ENCODE assay signal across 8 cellular contexts in genomic region chr7:11831727-11832495, GRCh38. TPM values are rescaled to one million over a fixed set of nuclear protein-coding genes. Genes with fewer than 3 reads are reported as not detected.
DNase-seq lines count a peak whose midpoint lies in the region; ATAC-seq and TF ChIP-seq lines count a peak whose summit lies in the region.

Gene THSD7A (minus strand): TSS chr7:11832198. CDS start chr7:11831946, 252 bp downstream.

- peak within 1 kb of the TSS in 1 of 10 donors; percentile 7 for H3K27ac Mint-ChIP-seq in naive thymus-derived CD8-positive, alpha-beta T cell
- H3K27ac Mint-ChIP-seq in activated T-helper 1 cell treated with anti-CD3 and anti-CD28 coated beads, Interleukin-12 subunit alpha, Interleukin-12 subunit beta, Interleukin-2, Interleukin-4 antibody, amounts not matched to agents 30 ng/mL and 10 ng/mL and 1 ng/mL, durations not matched to agents 14 hours and 24 hours and 36 hours = no peak within 1 kb of the TSS

- no peak for TF ChIP-seq POLR2A in NB4 (IDR thresholded peaks at IDR 0.05; ENCODE audit: extremely low read depth, insufficient read length)

- H3K36me3 Mint-ChIP-seq in naive thymus-derived CD8-positive, alpha-beta T cell = no peaks in the 10 kb centered on the region
- H3K36me3 Mint-ChIP-seq in activated T-helper 1 cell treated with anti-CD3 and anti-CD28 coated beads, Interleukin-12 subunit alpha, Interleukin-12 subunit beta, Interleukin-2, Interleukin-4 antibody, amounts not matched to agents 30 ng/mL and 10 ng/mL and 1 ng/mL, durations not matched to agents 14 hours and 24 hours and 36 hours (ENCODE audit: low read depth) = no peaks in the 10 kb centered on the region

- peak within 1 kb of the TSS; percentile 19 for H3K27ac ChIP-seq in WERI-Rb-1

- H3K4me3 Mint-ChIP-seq in naive thymus-derived CD8-positive, alpha-beta T cell = peak within 1 kb of the TSS in 7 of 10 donors; percentile 11 to 55 (median 31)
- no peak within 1 kb of the TSS for H3K4me3 Mint-ChIP-seq in activated T-helper 1 cell treated with anti-CD3 and anti-CD28 coated beads, Interleukin-12 subunit alpha, Interleukin-12 subunit beta, Interleukin-2, Interleukin-4 antibody, amounts not matched to agents 30 ng/mL and 10 ng/mL and 1 ng/mL, durations not matched to agents 14 hours and 24 hours and 36 hours

- peaks cover 0 to 16% (median 12%) of the 10 kb centered on the region in 4 donors for H3K4me1 Mint-ChIP-seq in naive thymus-derived CD8-positive, alpha-beta T cell
- H3K4me1 Mint-ChIP-seq in activated T-helper 1 cell treated with anti-CD3 and anti-CD28 coated beads, Interleukin-12 subunit alpha, Interleukin-12 subunit beta, Interleukin-2, Interleukin-4 antibody, amounts not matched to agents 30 ng/mL and 10 ng/mL and 1 ng/mL, durations not matched to agents 14 hours and 24 hours and 36 hours (ENCODE audit: low read depth) = peaks cover 8% of the 10 kb centered on the region

- no peaks in the 10 kb centered on the region for H3K36me3 ChIP-seq in WERI-Rb-1

- DNase-seq in Caki2 (ENCODE audit: low read depth) = peak; percentile 70
- DNase-seq in NB4 (ENCODE audit: low read depth) = peak; percentile 70
- DNase-seq in WERI-Rb-1 = peak; percentile 65
- DNase-seq in fibroblast of villous mesenchyme (ENCODE audit: low read depth) = peak; percentile 36
- peak in 4 of 10 donors; percentile 3 to 35 (median 12) for DNase-seq in naive thymus-derived CD8-positive, alpha-beta T cell
- DNase-seq in GM19240 (ENCODE audit: insufficient read length, low spot score) = no peak
- no peak for DNase-seq in activated T-helper 1 cell treated with anti-CD3 and anti-CD28 coated beads, Interleukin-12 subunit alpha, Interleukin-12 subunit beta, Interleukin-2, Interleukin-4 antibody, amounts not matched to agents 30 ng/mL and 10 ng/mL and 1 ng/mL, durations not matched to agents 14 hours and 24 hours and 36 hours (ENCODE audit: low spot score)

- H3K27me3 Mint-ChIP-seq in naive thymus-derived CD8-positive, alpha-beta T cell = peaks cover 27 to 51% (median 36%) of the 10 kb centered on the region in 5 donors
- H3K27me3 Mint-ChIP-seq in activated T-helper 1 cell treated with anti-CD3 and anti-CD28 coated beads, Interleukin-12 subunit alpha, Interleukin-12 subunit beta, Interleukin-2, Interleukin-4 antibody, amounts not matched to agents 30 ng/mL and 10 ng/mL and 1 ng/mL, durations not matched to agents 14 hours and 24 hours and 36 hours (ENCODE audit: insufficient read depth) = peaks cover 27% of the 10 kb centered on the region

- H3K9me3 ChIP-seq in WERI-Rb-1 (ENCODE audit: severe bottlenecking) = no peaks in the 10 kb centered on the region

- H3K9me3 Mint-ChIP-seq in naive thymus-derived CD8-positive, alpha-beta T cell = peaks cover 0 to 4% (median 0%) of the 10 kb centered on the region in 9 donors
- no peaks in the 10 kb centered on the region for H3K9me3 Mint-ChIP-seq in activated T-helper 1 cell treated with anti-CD3 and anti-CD28 coated beads, Interleukin-12 subunit alpha, Interleukin-12 subunit beta, Interleukin-2, Interleukin-4 antibody, amounts not matched to agents 30 ng/mL and 10 ng/mL and 1 ng/mL, durations not matched to agents 14 hours and 24 hours and 36 hours

- POLR2A ChIA-PET in naive thymus-derived CD8-positive, alpha-beta T cell (lab: Charles Lee) = no interaction called here

- no peaks in the 10 kb centered on the region for H3K27me3 ChIP-seq in WERI-Rb-1 (ENCODE audit: insufficient read depth, low read depth, severe bottlenecking)

- TF ChIP-seq CTCF in NB4 (IDR thresholded peaks at IDR 0.05; ENCODE audit: low read depth, low read length) = no peak
- no peak for TF ChIP-seq CTCF in WERI-Rb-1 (IDR thresholded peaks at IDR 0.05; ENCODE audit: low read depth, low read length)
- TF ChIP-seq CTCF in fibroblast of villous mesenchyme (IDR thresholded peaks at IDR 0.05; ENCODE audit: insufficient read depth, low read depth, low read length) = no peak

- peak; percentile 53 for ATAC-seq in GM21529 (IDR thresholded peaks at IDR 0.05; ENCODE audit: unreplicated experiment)
- ATAC-seq in naive thymus-derived CD8-positive, alpha-beta T cell = peak; percentile 60 to 61

- H3K4me3 ChIP-seq in NB4 (ENCODE audit: low read depth, low read length) (peak within 1 kb of the TSS; percentile 44), WERI-Rb-1 (ENCODE audit: low read depth, low read length) (peak within 1 kb of the TSS; percentile 70), fibroblast of villous mesenchyme (ENCODE audit: low read depth, low read length) (peak within 1 kb of the TSS; percentile 60)

- intact Hi-C loops in activated T-helper 1 cell treated with anti-CD3 and anti-CD28 coated beads, Interleukin-12 subunit alpha, Interleukin-12 subunit beta, Interleukin-2, Interleukin-4 antibody, amounts not matched to agents 30 ng/mL and 10 ng/mL and 1 ng/mL, durations not matched to agents 14 hours and 24 hours and 36 hours (cut with micrococcal nuclease) = loop anchor here (10.0 kb wide), 1 partner anchor 493 kb away; no protein-coding TSS in a partner anchor

- in situ Hi-C loops in Caki2 (cut with HindIII; ENCODE audit: low pct_unique_long_range_greater_than_20kb, low sequenced_read_pairs) = no loop called here

RNA-seq across cellular contexts. Expression of gene THSD7A, which starts in this region (rescaled TPM):
- 0.06 and 0.20 TPM in 2 replicates for total RNA-seq in Caki2 (2014; rRNA removed; shearing (Covaris generic); ENCODE audit: low replicate concordance)
- total RNA-seq in fibroblast of villous mesenchyme = 0.43 and 1.6 TPM in 2 replicates
- total RNA-seq in naive thymus-derived CD8-positive, alpha-beta T cell = not detected
- polyA plus RNA-seq in naive thymus-derived CD8-positive, alpha-beta T cell = not detected
- not detected in 2 replicates for total RNA-seq in activated T-helper 1 cell treated with anti-CD3 and anti-CD28 coated beads, Interleukin-12 subunit alpha, Interleukin-12 subunit beta, Interleukin-2, Interleukin-4 antibody, amounts not matched to agents 30 ng/mL and 10 ng/mL and 1 ng/mL, durations not matched to agents 14 hours and 24 hours and 36 hours

Comparison
In these comparisons a context has a peak if more than half of its experiments do, and no peak if none do; other contexts are left out.
1. Peak in DNase-seq in Caki2; RNA of the gene not detected or under 1 TPM.
2. Peak in ATAC-seq in naive thymus-derived CD8-positive, alpha-beta T cell; RNA of the gene not detected or under 1 TPM.
3. DNase-seq: peak in NB4 (single experiment), WERI-Rb-1 (single experiment) and fibroblast of villous mesenchyme (single experiment); none in GM19240 (single experiment) and activated T-helper 1 cell treated with anti-CD3 and anti-CD28 coated beads, Interleukin-12 subunit alpha, Interleukin-12 subunit beta, Interleukin-2, Interleukin-4 antibody, amounts not matched to agents 30 ng/mL and 10 ng/mL and 1 ng/mL, durations not matched to agents 14 hours and 24 hours and 36 hours (single experiment).
4. Peak in every context shown above with its lines, with median percentiles within 50 percentile points of each other: H3K4me3 ChIP-seq.